In the genomic region with DNA sequence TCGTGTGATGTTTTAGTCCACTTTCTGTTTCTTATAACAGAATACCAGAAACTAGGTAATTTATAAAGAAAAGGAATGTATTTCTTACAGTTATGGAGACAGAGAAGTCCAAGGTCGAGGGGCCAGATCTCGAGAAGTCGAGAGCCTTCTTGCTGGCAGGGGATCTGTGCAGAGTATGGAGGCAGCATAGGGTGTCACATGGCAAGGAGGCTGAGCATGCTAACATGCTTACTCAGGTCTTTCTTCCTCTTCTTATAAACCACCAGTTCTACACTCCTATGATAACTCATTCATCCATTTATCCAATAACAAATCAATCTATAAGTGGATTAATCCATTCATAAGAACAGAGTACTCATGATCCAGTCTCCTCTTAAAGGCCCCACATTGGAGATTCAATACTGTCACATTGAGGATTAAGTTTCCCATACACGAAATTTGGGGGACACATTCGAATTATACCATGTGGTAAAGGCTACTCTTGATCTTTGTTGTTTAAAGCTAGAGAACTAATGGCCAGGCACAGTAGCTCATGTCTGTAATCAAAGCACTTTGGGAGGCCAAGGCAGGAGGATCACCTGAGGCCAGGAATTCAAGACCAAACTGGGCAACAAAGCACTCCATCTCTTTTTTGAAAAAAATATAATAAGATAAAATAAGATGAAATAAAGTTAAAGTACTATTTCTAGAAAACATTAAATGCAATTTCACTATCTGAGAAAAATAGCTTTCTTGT, we compare ENCODE assay signal across 7 cellular contexts. TPM values are rescaled to one million over a fixed set of nuclear protein-coding genes. Genes with fewer than 3 reads are reported as not detected.
DNase-seq lines count a peak whose midpoint lies in the region; ATAC-seq, FAIRE-seq and TF ChIP-seq lines count a peak whose summit lies in the region.

No MANE protein-coding gene starts in this region.

- H3K4me3 Mint-ChIP-seq in brain, result peak overlapping the region; percentile 95 to 100 (median 99)

- H3K27me3 Mint-ChIP-seq in brain, result peaks cover 19% of the 10 kb centered on the region

- H3K9me3 Mint-ChIP-seq in brain, result peaks cover 18 to 50% (median 22%) of the 10 kb centered on the region in 5 experiments

- no peaks in the 10 kb centered on the region for H3K9me3 ChIP-seq in osteoblast (ENCODE audit: low read depth, low read length)

- H3K36me3 Mint-ChIP-seq in brain, result peaks cover 25% of the 10 kb centered on the region

- peak overlapping the region in 3 of 5 experiments; percentile 99 to 100 (median 100) for H3K27ac Mint-ChIP-seq in brain

- H3K36me3 ChIP-seq in osteoblast (ENCODE audit: insufficient read depth, low read length), result peaks cover 22% of the 10 kb centered on the region

- FAIRE-seq in GM12891 (lab: Jason Lieb, UNC), result peak; percentile 66

- H3K4me3 ChIP-seq in osteoblast (ENCODE audit: insufficient read depth, low read length), result peak overlapping the region; percentile 96

- TF ChIP-seq CTCF in brain (conservative IDR thresholded peaks at IDR 0.05) (no peak), osteoblast (IDR thresholded peaks at IDR 0.05; ENCODE audit: extremely low read depth, low read depth, low read length) (no peak)

- H3K4me1 Mint-ChIP-seq in brain, result peaks cover 39% of the 10 kb centered on the region

- H2AFZ ChIP-seq in osteoblast (ENCODE audit: low read length), result no peak overlapping the region

- ATAC-seq in HG03571 (IDR thresholded peaks at IDR 0.05; ENCODE audit: unreplicated experiment) (no peak), HG02759 (IDR thresholded peaks at IDR 0.05; ENCODE audit: unreplicated experiment) (no peak)

- DNase-seq in GM12891 (ENCODE audit: insufficient read length, low spot score) (no peak), NCI-H69 (lab: John Stamatoyannopoulos, UW) (peak; percentile 4), osteoblast (ENCODE audit: insufficient read length, low spot score, missing footprints) (no peak), HuH-7 (ENCODE audit: low spot score) (no peak)

- peak overlapping the region; percentile 84 for H3K4me2 ChIP-seq in osteoblast (ENCODE audit: insufficient read depth, low read length)

- peaks cover 71% of the 10 kb centered on the region for H3K79me2 ChIP-seq in osteoblast (ENCODE audit: insufficient read depth, low read length)

- no peak for TF ChIP-seq POLR2A in GM12891 (IDR thresholded peaks at IDR 0.05; ENCODE audit: low read depth, low read length)

- peaks cover 47% of the 10 kb centered on the region for H4K20me1 ChIP-seq in osteoblast (ENCODE audit: insufficient read depth, low read length)

- H3K27me3 ChIP-seq in osteoblast (ENCODE audit: insufficient read depth, low read length), result no peaks in the 10 kb centered on the region

- H3K4me1 ChIP-seq in osteoblast (ENCODE audit: insufficient read depth, low read length), result peaks cover 12% of the 10 kb centered on the region

- no peak overlapping the region for H3K27ac ChIP-seq in osteoblast (ENCODE audit: low read depth, low read length)

TF ChIP-seq in GM12891, 5 proteins besides CTCF, POLR2A, EP300 and RAD21:
- TF ChIP-seq POLR2AphosphoS5 (IDR thresholded peaks at IDR 0.05; ENCODE audit: low read depth, low read length), result no peak
- TF ChIP-seq PAX5 (IDR thresholded peaks at IDR 0.05; ENCODE audit: insufficient read depth, low read length, severe bottlenecking), result no peak
- no peak for TF ChIP-seq POU2F2 (IDR thresholded peaks at IDR 0.05; ENCODE audit: low read depth, low read length)
- TF ChIP-seq SPI1 (IDR thresholded peaks at IDR 0.05; ENCODE audit: low read depth, low read length), result no peak

RNA-seq across cellular contexts. Expression of a gene that starts 2.1 kb away (rescaled TPM):
- 11.3 TPM for polyA plus RNA-seq in GM12891 (2012; ENCODE audit: low read depth, missing spikeins)
- polyA plus RNA-seq in brain (ENCODE audit: insufficient read depth, low read depth, low replicate concordance), result 11.0 TPM
- 41.8 and 49.6 TPM in 2 replicates for total RNA-seq in osteoblast
